Comparison of ENCODE assay signal across 19 cellular contexts in the genomic region with DNA sequence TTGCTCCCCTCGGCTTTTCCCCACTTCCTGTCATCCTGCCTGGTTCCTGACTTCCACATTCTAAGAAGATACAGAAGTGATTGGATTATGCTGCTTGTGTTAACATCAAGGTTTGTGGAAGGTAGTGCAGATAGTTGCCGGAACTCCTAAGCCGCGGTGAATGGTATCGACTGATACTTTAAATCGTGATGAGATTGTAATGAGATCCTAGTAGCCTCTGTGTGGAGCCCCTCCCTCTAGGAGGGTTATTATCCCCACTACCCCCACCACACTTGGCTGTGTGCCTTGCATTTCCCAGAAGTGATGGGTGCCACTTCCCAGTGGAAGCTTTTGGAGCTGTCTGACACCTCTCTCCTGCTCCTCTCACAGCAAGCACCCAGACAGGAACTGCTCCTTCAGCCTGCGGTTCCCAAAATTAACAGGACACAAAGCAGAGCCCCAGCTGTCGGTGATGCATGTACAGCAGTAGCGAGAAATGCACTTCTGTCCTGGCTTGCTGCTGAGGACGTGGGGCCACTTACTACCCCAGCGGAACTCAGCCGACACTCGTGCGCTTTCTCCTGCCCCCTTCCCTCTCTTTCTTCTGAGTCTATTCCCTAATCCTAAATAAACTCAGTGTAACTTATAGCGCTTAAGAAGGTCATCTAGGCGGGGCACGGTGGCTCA. TPM values are rescaled to one million over a fixed set of nuclear protein-coding genes. Genes with fewer than 3 reads are reported as not detected.
DNase-seq lines count a peak whose midpoint lies in the region; ATAC-seq and TF ChIP-seq lines count a peak whose summit lies in the region.
"Had no signal": no experiment of that assay in that cellular context is flagged by ENCODE, and none has a peak within 500 bp of the region (broad histone marks: within the 10 kb centered on the region; RNA-seq: fewer than 3 reads in every experiment).

No MANE protein-coding gene starts in this region.

- H3K36me3 Mint-ChIP-seq in endodermal cell (ENCODE audit: low read depth) = no peaks in the 10 kb centered on the region
- H3K36me3 Mint-ChIP-seq in mesothelial cell of epicardium = no peaks in the 10 kb centered on the region

- peaks cover 29% of the 10 kb centered on the region for H3K4me1 Mint-ChIP-seq in endodermal cell
- peaks cover 9% of the 10 kb centered on the region for H3K4me1 Mint-ChIP-seq in mesothelial cell of epicardium
- peaks cover 26% of the 10 kb centered on the region for H3K4me1 Mint-ChIP-seq in stimulated activated naive CD8-positive, alpha-beta T cell treated with anti-CD3 and anti-CD28 coated beads, Interleukin-15, amount 100 ng/mL, for 72 hours

- TF ChIP-seq CTCF in WERI-Rb-1 (IDR thresholded peaks at IDR 0.05; ENCODE audit: low read depth, low read length) = no peak
- no peak for TF ChIP-seq CTCF in endodermal cell (conservative IDR thresholded peaks at IDR 0.05)
- TF ChIP-seq CTCF in mesothelial cell of epicardium (IDR thresholded peaks at IDR 0.05; ENCODE audit: unreplicated experiment) = no peak

- H3K27me3 ChIP-seq in WERI-Rb-1 (ENCODE audit: insufficient read depth, low read depth, severe bottlenecking) (no peaks in the 10 kb centered on the region), endodermal cell (ENCODE audit: control insufficient read depth, insufficient read depth, low read length, poor library complexity, severe bottlenecking) (no peaks in the 10 kb centered on the region), muscle layer of duodenum (ENCODE audit: low read depth, low read length) (no peaks in the 10 kb centered on the region), subcutaneous abdominal adipose tissue (ENCODE audit: control insufficient read depth in 5 of 5, insufficient read depth in 4 of 5, low read length in 5 of 5) (no peaks in the 10 kb centered on the region)
- H3K27me3 ChIP-seq: cardiac muscle cell had no signal

- no peak for ATAC-seq in stimulated activated naive CD8-positive, alpha-beta T cell treated with anti-CD3 and anti-CD28 coated beads, Interleukin-15, amount 100 ng/mL, for 72 hours

- H3K27ac Mint-ChIP-seq in endodermal cell = peak overlapping the region; percentile 14
- no peak overlapping the region for H3K27ac Mint-ChIP-seq in mesothelial cell of epicardium
- H3K27ac Mint-ChIP-seq in stimulated activated naive CD8-positive, alpha-beta T cell treated with anti-CD3 and anti-CD28 coated beads, Interleukin-15, amount 100 ng/mL, for 72 hours = no peak overlapping the region
- H3K27ac Mint-ChIP-seq: activated CD4-positive, alpha-beta T cell treated with anti-CD3 and anti-CD28 coated beads, Interleukin-2, amount 10 ng/mL, durations not matched to agents 7 days and 5 days; activated naive CD8-positive, alpha-beta T cell; activated T-cell treated with anti-CD3 and anti-CD28 coated beads, Interleukin-2, amount 50 U/mL, for 24 hours had no signal

- H3K4me3 Mint-ChIP-seq in endodermal cell = no peak overlapping the region
- H3K4me3 Mint-ChIP-seq in mesothelial cell of epicardium = no peak overlapping the region
- H3K4me3 Mint-ChIP-seq in stimulated activated naive CD8-positive, alpha-beta T cell treated with anti-CD3 and anti-CD28 coated beads, Interleukin-15, amount 100 ng/mL, for 72 hours = no peak overlapping the region
- H3K4me3 Mint-ChIP-seq: activated CD4-positive, alpha-beta T cell treated with anti-CD3 and anti-CD28 coated beads, Interleukin-2, amount 10 ng/mL, durations not matched to agents 7 days and 5 days; activated naive CD8-positive, alpha-beta T cell; activated T-cell treated with anti-CD3 and anti-CD28 coated beads, Interleukin-2, amount 50 U/mL, for 24 hours had no signal

- H3K4me3 ChIP-seq in WERI-Rb-1 (ENCODE audit: low read depth, low read length) (peak overlapping the region; percentile 18), endodermal cell (ENCODE audit: low read length) (no peak overlapping the region), muscle layer of duodenum (ENCODE audit: low read depth in 1 of 2, low read length in 2 of 2) (peak overlapping the region; percentile 26 to 31), subcutaneous abdominal adipose tissue (ENCODE audit: low read depth in 1 of 5, low read length in 5 of 5) (peak overlapping the region in 2 of 5 donors; percentile 14 to 37)
- H3K4me3 ChIP-seq: cardiac muscle cell had no signal

- WGBS in endodermal cell (ENCODE audit: insufficient coverage in 1 of 2, insufficient read length in 1 of 2), 2 experiments = 79% methylated on average over 11 to 17 of the region's 17 CpGs

- H3K36me3 ChIP-seq in WERI-Rb-1 = no peaks in the 10 kb centered on the region
- H3K36me3 ChIP-seq in endodermal cell (ENCODE audit: control insufficient read depth, insufficient read depth, low read length) = no peaks in the 10 kb centered on the region
- no peaks in the 10 kb centered on the region for H3K36me3 ChIP-seq in muscle layer of duodenum (ENCODE audit: control insufficient read depth in 1 of 2, insufficient read depth in 2 of 2, low read length in 2 of 2)
- peaks cover 0 to 3% (median 0%) of the 10 kb centered on the region in 5 donors for H3K36me3 ChIP-seq in subcutaneous abdominal adipose tissue (ENCODE audit: control insufficient read depth in 5 of 5, insufficient read depth in 5 of 5, low read length in 5 of 5)
- H3K36me3 ChIP-seq: cardiac muscle cell had no signal

- peaks cover 20% of the 10 kb centered on the region for H3K4me1 ChIP-seq in endodermal cell (ENCODE audit: control insufficient read depth, insufficient read depth, low read length)
- peaks cover 0 to 16% of the 10 kb centered on the region in 2 donors for H3K4me1 ChIP-seq in muscle layer of duodenum (ENCODE audit: control insufficient read depth in 1 of 2, insufficient read depth in 2 of 2, low read length in 2 of 2)
- peaks cover 9 to 39% (median 31%) of the 10 kb centered on the region in 5 donors for H3K4me1 ChIP-seq in subcutaneous abdominal adipose tissue (ENCODE audit: control insufficient read depth in 5 of 5, insufficient read depth in 5 of 5, low read length in 5 of 5)

- DNase-seq in WERI-Rb-1 (no peak), endodermal cell (no peak), NCI-H2227 treated with DMSO at 0.1 percent for 48 hours (lab: John Stamatoyannopoulos, UW) (no peak), mesothelial cell of epicardium (ENCODE audit: low spot score in 2 of 2, unreplicated experiment in 2 of 2) (no peak)
- DNase-seq in stimulated activated naive CD8-positive, alpha-beta T cell treated with anti-CD3 and anti-CD28 coated beads, Interleukin-15, amount 100 ng/mL, for 72 hours = no peak
- DNase-seq: activated CD4-positive, alpha-beta T cell treated with anti-CD3 and anti-CD28 coated beads, Interleukin-2, amount 10 ng/mL, durations not matched to agents 7 days and 5 days; activated T-cell treated with anti-CD3 and anti-CD28 coated beads, Interleukin-2, amount 50 U/mL, for 24 hours; C1 segment of cervical spinal cord; DMS153; glutamatergic neuron; midbrain; NCI-H1048; NCI-H2171 treated with DMSO at 0.1 percent for 48 hours; occipital lobe; substantia nigra had no signal

- peaks cover 3% of the 10 kb centered on the region for H3K27me3 Mint-ChIP-seq in endodermal cell (ENCODE audit: insufficient read depth)
- H3K27me3 Mint-ChIP-seq in mesothelial cell of epicardium (ENCODE audit: low read depth) = peaks cover 15% of the 10 kb centered on the region
- H3K27me3 Mint-ChIP-seq in stimulated activated naive CD8-positive, alpha-beta T cell treated with anti-CD3 and anti-CD28 coated beads, Interleukin-15, amount 100 ng/mL, for 72 hours = no peaks in the 10 kb centered on the region
- H3K27me3 Mint-ChIP-seq: activated CD4-positive, alpha-beta T cell treated with anti-CD3 and anti-CD28 coated beads, Interleukin-2, amount 10 ng/mL, durations not matched to agents 7 days and 5 days; activated naive CD8-positive, alpha-beta T cell; activated T-cell treated with anti-CD3 and anti-CD28 coated beads, Interleukin-2, amount 50 U/mL, for 24 hours had no signal

- H3K27ac ChIP-seq in WERI-Rb-1 = no peak overlapping the region
- no peak overlapping the region for H3K27ac ChIP-seq in endodermal cell (ENCODE audit: low read depth, low read length)
- peak overlapping the region; percentile 47 for H3K27ac ChIP-seq in muscle layer of duodenum (ENCODE audit: low read length)
- H3K27ac ChIP-seq in subcutaneous abdominal adipose tissue (ENCODE audit: low read depth, low read length) = peak overlapping the region; percentile 16
- H3K27ac ChIP-seq: cardiac muscle cell had no signal

- H3K9me3 ChIP-seq in WERI-Rb-1 (ENCODE audit: severe bottlenecking) (no peaks in the 10 kb centered on the region), endodermal cell (ENCODE audit: control insufficient read depth, low read length) (no peaks in the 10 kb centered on the region), muscle layer of duodenum (ENCODE audit: control insufficient read depth in 1 of 2, low read length in 2 of 2) (no peaks in the 10 kb centered on the region), subcutaneous abdominal adipose tissue (ENCODE audit: control insufficient read depth in 5 of 5, low read length in 5 of 5) (no peaks in the 10 kb centered on the region)

- no peaks in the 10 kb centered on the region for H3K9me3 Mint-ChIP-seq in endodermal cell
- no peaks in the 10 kb centered on the region for H3K9me3 Mint-ChIP-seq in mesothelial cell of epicardium
- H3K9me3 Mint-ChIP-seq in stimulated activated naive CD8-positive, alpha-beta T cell treated with anti-CD3 and anti-CD28 coated beads, Interleukin-15, amount 100 ng/mL, for 72 hours = no peaks in the 10 kb centered on the region
- H3K9me3 Mint-ChIP-seq: activated CD4-positive, alpha-beta T cell treated with anti-CD3 and anti-CD28 coated beads, Interleukin-2, amount 10 ng/mL, durations not matched to agents 7 days and 5 days; activated T-cell treated with anti-CD3 and anti-CD28 coated beads, Interleukin-2, amount 50 U/mL, for 24 hours had no signal

- no peak overlapping the region for H3K9ac ChIP-seq in endodermal cell (ENCODE audit: extremely low read depth, low read length, poor library complexity, severe bottlenecking)
- peak overlapping the region in 1 of 5 donors; percentile 43 for H3K9ac ChIP-seq in subcutaneous abdominal adipose tissue (ENCODE audit: low read length in 5 of 5)

RNA-seq across cellular contexts. Expression of a gene that starts 52.5 kb away (rescaled TPM):
- total RNA-seq in endodermal cell = 10 to 100 TPM; 17.2 to 20.7 TPM
- 13.3 TPM for polyA plus RNA-seq in endodermal cell (2013, experiment 1 of 2)
- polyA plus RNA-seq in endodermal cell (2013, experiment 2 of 2) = 15.2 TPM
- total RNA-seq in mesothelial cell of epicardium = 15.7 to 16.6 TPM (median 15.7 TPM) in 3 replicates

Comparison
In these comparisons a context has a peak if more than half of its experiments do, and no peak if none do; other contexts are left out.
1. H3K27ac ChIP-seq: peak in muscle layer of duodenum (single experiment) and subcutaneous abdominal adipose tissue (single experiment); none in WERI-Rb-1 (single experiment) and endodermal cell (single experiment).